26 cellular contexts compared by ENCODE assay signal in genomic region chr1:84402060-84402459, GRCh38. TPM values are rescaled to one million over a fixed set of nuclear protein-coding genes. Genes with fewer than 3 reads are reported as not detected.
DNase-seq lines count a peak whose midpoint lies in the region; ATAC-seq and TF ChIP-seq lines count a peak whose summit lies in the region.
"Had no signal": no experiment of that assay in that cellular context is flagged by ENCODE, and none has a peak within 500 bp of the region (broad histone marks: within the 10 kb centered on the region; RNA-seq: fewer than 3 reads in every experiment).

No MANE protein-coding gene starts in this region.

- H3K4me1 ChIP-seq in GM23248 (ENCODE audit: insufficient read depth) (peaks cover 10% of the 10 kb centered on the region), esophagus squamous epithelium (peaks cover 0 to 8% (median 0%) of the 10 kb centered on the region in 3 donors)
- H3K4me1 ChIP-seq: right atrium auricular region had no signal

- H3K9ac ChIP-seq in GM23248 = no peak overlapping the region

- in situ Hi-C loops in GM23248 (cut with MboI) = no loop called here

- no peak overlapping the region for H3K27ac ChIP-seq in GM23248
- no peak overlapping the region for H3K27ac ChIP-seq in esophagus squamous epithelium
- H3K27ac ChIP-seq: right atrium auricular region, stomach, transverse colon had no signal

- H3K9me2 ChIP-seq in GM23248 (ENCODE audit: insufficient read depth) = no peaks in the 10 kb centered on the region

- H3K27me3 Mint-ChIP-seq in activated T-helper 17 cell treated with anti-CD3 and anti-CD28 coated beads, Interleukin-2, amount 50 U/mL, for 72 hours = no peaks in the 10 kb centered on the region
- H3K27me3 Mint-ChIP-seq in T-helper 17 cell = no peaks in the 10 kb centered on the region
- H3K27me3 Mint-ChIP-seq: activated T-cell treated with anti-CD3 and anti-CD28 coated beads, Interleukin-2, amount 50 U/mL, for 24 hours; central memory CD8-positive, alpha-beta T cell; naive B cell had no signal

- no peak for TF ChIP-seq POLR2A in esophagus squamous epithelium (IDR thresholded peaks at IDR 0.05)

- no peak for TF ChIP-seq CTCF in foreskin fibroblast (IDR thresholded peaks at IDR 0.05; ENCODE audit: low read depth, low read length)
- TF ChIP-seq CTCF in esophagus squamous epithelium (IDR thresholded peaks at IDR 0.05) = no peak

- no peaks in the 10 kb centered on the region for H3K4me1 Mint-ChIP-seq in activated T-helper 17 cell treated with anti-CD3 and anti-CD28 coated beads, Interleukin-2, amount 50 U/mL, for 72 hours
- H3K4me1 Mint-ChIP-seq in T-helper 17 cell = peaks cover 2% of the 10 kb centered on the region
- H3K4me1 Mint-ChIP-seq: central memory CD8-positive, alpha-beta T cell; naive B cell had no signal

- no peak overlapping the region for H3K27ac Mint-ChIP-seq in activated T-helper 17 cell treated with anti-CD3 and anti-CD28 coated beads, Interleukin-2, amount 50 U/mL, for 72 hours
- H3K27ac Mint-ChIP-seq in T-helper 17 cell = no peak overlapping the region
- H3K27ac Mint-ChIP-seq: activated T-cell treated with anti-CD3 and anti-CD28 coated beads, Interleukin-2, amount 50 U/mL, for 24 hours; naive B cell had no signal

- no peaks in the 10 kb centered on the region for H3K36me3 ChIP-seq in GM23248 (ENCODE audit: low read depth)
- no peaks in the 10 kb centered on the region for H3K36me3 ChIP-seq in esophagus squamous epithelium
- H3K36me3 ChIP-seq: right atrium auricular region, stomach, transverse colon had no signal

- H3K27me3 ChIP-seq in GM23248 (replicated peaks; ENCODE audit: insufficient read depth) (no peaks in the 10 kb centered on the region), esophagus squamous epithelium (no peaks in the 10 kb centered on the region)
- H3K27me3 ChIP-seq: right atrium auricular region, stomach, transverse colon had no signal

- no peaks in the 10 kb centered on the region for H3K36me3 Mint-ChIP-seq in activated T-helper 17 cell treated with anti-CD3 and anti-CD28 coated beads, Interleukin-2, amount 50 U/mL, for 72 hours (ENCODE audit: low read depth)
- no peaks in the 10 kb centered on the region for H3K36me3 Mint-ChIP-seq in T-helper 17 cell (ENCODE audit: low read depth)
- H3K36me3 Mint-ChIP-seq: naive B cell had no signal

- H3K4me3 ChIP-seq in GM23248 (no peak overlapping the region), foreskin fibroblast (ENCODE audit: low read depth in 1 of 2, low read length in 2 of 2) (no peak overlapping the region), esophagus squamous epithelium (no peak overlapping the region)
- H3K4me3 ChIP-seq: right atrium auricular region, stomach, transverse colon had no signal

- ATAC-seq in activated T-helper 17 cell treated with anti-CD3 and anti-CD28 coated beads, Interleukin-2, amount 50 U/mL, for 72 hours (replicated peaks) = peak; percentile 39
- no peak for ATAC-seq in HG03175 (IDR thresholded peaks at IDR 0.05; ENCODE audit: unreplicated experiment)
- no peak for ATAC-seq in T-helper 17 cell
- ATAC-seq: HepG2, left colon had no signal

- H3K4me2 ChIP-seq in GM23248 (ENCODE audit: unreplicated experiment) = no peak overlapping the region

- H4K20me1 ChIP-seq in GM23248 (ENCODE audit: insufficient read depth) = no peaks in the 10 kb centered on the region

- DNase-seq in GM23248 = peak; percentile 66
- peak; percentile 60 for DNase-seq in M059J (ENCODE audit: low read depth)
- DNase-seq in foreskin fibroblast = peak; percentile 19 to 54
- DNase-seq in esophagus squamous epithelium (lab: John Stamatoyannopoulos, UW) = no peak
- no peak for DNase-seq in T-helper 17 cell
- DNase-seq: activated CD4-positive, CD25-positive, alpha-beta regulatory T cell; activated CD8-positive, alpha-beta memory T cell treated with anti-CD3 and anti-CD28 coated beads for 24 hours; activated naive CD4-positive, alpha-beta T cell; activated T-cell treated with anti-CD3 and anti-CD28 coated beads, Interleukin-2, amount 50 U/mL, for 24 hours; AML-193; anterior cingulate cortex; head of caudate nucleus; left colon; naive B cell; NK-92 treated with Interleukin-12 subunit alpha and Interleukin-12 subunit beta, amount 100 ng/mL, for 24 hours; stomach; T1000; transverse colon had no signal

- intact Hi-C loops in esophagus squamous epithelium (cut with DNase I) = no loop called here

- no peaks in the 10 kb centered on the region for H3K79me2 ChIP-seq in GM23248 (ENCODE audit: insufficient read depth)

- H3K4me3 Mint-ChIP-seq in activated T-helper 17 cell treated with anti-CD3 and anti-CD28 coated beads, Interleukin-2, amount 50 U/mL, for 72 hours = no peak overlapping the region
- no peak overlapping the region for H3K4me3 Mint-ChIP-seq in T-helper 17 cell
- H3K4me3 Mint-ChIP-seq: activated T-cell treated with anti-CD3 and anti-CD28 coated beads, Interleukin-2, amount 50 U/mL, for 24 hours; central memory CD8-positive, alpha-beta T cell; naive B cell had no signal

- H3K9me3 ChIP-seq in GM23248 (ENCODE audit: low read depth) = no peaks in the 10 kb centered on the region
- no peaks in the 10 kb centered on the region for H3K9me3 ChIP-seq in esophagus squamous epithelium
- H3K9me3 ChIP-seq in T-helper 17 cell (ENCODE audit: control insufficient read depth, low read length, poor library complexity, severe bottlenecking) = no peaks in the 10 kb centered on the region
- H3K9me3 ChIP-seq: right atrium auricular region, stomach, transverse colon had no signal

- no peak overlapping the region for H2AFZ ChIP-seq in GM23248

- no peaks in the 10 kb centered on the region for H3K9me3 Mint-ChIP-seq in activated T-helper 17 cell treated with anti-CD3 and anti-CD28 coated beads, Interleukin-2, amount 50 U/mL, for 72 hours
- H3K9me3 Mint-ChIP-seq: activated T-cell treated with anti-CD3 and anti-CD28 coated beads, Interleukin-2, amount 50 U/mL, for 24 hours; central memory CD8-positive, alpha-beta T cell; naive B cell had no signal

- H3F3A ChIP-seq in GM23248 (ENCODE audit: insufficient read depth) = no peaks in the 10 kb centered on the region

RNA-seq across cellular contexts. Expression of gene DNASE2B, which starts 3.8 kb away (rescaled TPM):
- not detected in 2 replicates for total RNA-seq in GM23248 (2014; rRNA removed; shearing (Covaris generic))
- not detected in 2 replicates for polyA plus RNA-seq in GM23248 (2016; fragmentation: Nextera tagmentation; extraction: Ambion mirVana)
- not detected in 2 replicates for total RNA-seq in M059J (2014; rRNA removed; shearing (Covaris generic))
- total RNA-seq in activated T-helper 17 cell treated with anti-CD3 and anti-CD28 coated beads, Interleukin-2, amount 50 U/mL, for 72 hours = not detected
- total RNA-seq in esophagus squamous epithelium (not detected), T-helper 17 cell (not detected)
- total RNA-seq: HepG2, NCI-H460, right atrium auricular region, RPMI7951, stomach had no signal
- polyA plus RNA-seq: esophagus, HepG2 had no signal

Comparison
In these comparisons a context has a peak if more than half of its experiments do, and no peak if none do; other contexts are left out.
1. DNase-seq: peak in GM23248 (single experiment), M059J (single experiment) and foreskin fibroblast (2 of 2); none in esophagus squamous epithelium (single experiment) and T-helper 17 cell (0 of 3).